In genomic region chr16:608019-608418, GRCh38 we compare ENCODE assay signal across 18 cellular contexts. TPM values are rescaled to one million over a fixed set of nuclear protein-coding genes. Genes with fewer than 3 reads are reported as not detected.
DNase-seq lines count a peak whose midpoint lies in the region; ATAC-seq lines count a peak whose summit lies in the region.
"Had no signal": no experiment of that assay in that cellular context is flagged by ENCODE, and none has a peak within 500 bp of the region (broad histone marks: within the 10 kb centered on the region; RNA-seq: fewer than 3 reads in every experiment).

No MANE protein-coding gene starts in this region.

- 80 to 82% methylated on average over 10 of the region's 10 CpGs for WGBS in aorta, 2 donors

- H3K9me3 Mint-ChIP-seq in memory B cell = no peaks in the 10 kb centered on the region
- H3K9me3 Mint-ChIP-seq: CD8-positive, alpha-beta T cell had no signal

- no peaks in the 10 kb centered on the region for H3K27me3 Mint-ChIP-seq in memory B cell
- H3K27me3 Mint-ChIP-seq: brain had no signal

- H3K4me1 ChIP-seq in aorta (ENCODE audit: control insufficient read depth in 1 of 2, insufficient read depth in 2 of 2, low read length in 2 of 2) = no peaks in the 10 kb centered on the region
- H3K4me1 ChIP-seq: parathyroid adenoma had no signal

- no peak overlapping the region for H3K27ac Mint-ChIP-seq in memory B cell
- H3K27ac Mint-ChIP-seq: CD8-positive, alpha-beta T cell had no signal

- no peak overlapping the region for H3K4me3 ChIP-seq in aorta (ENCODE audit: low read length in 2 of 2)
- H3K4me3 ChIP-seq: esophagus muscularis mucosa had no signal

- no peaks in the 10 kb centered on the region for H3K27me3 ChIP-seq in aorta (ENCODE audit: control insufficient read depth in 1 of 2, insufficient read depth in 2 of 2, low read length in 1 of 2)
- H3K27me3 ChIP-seq: esophagus muscularis mucosa had no signal

- no peak overlapping the region for H3K4me3 Mint-ChIP-seq in memory B cell
- H3K4me3 Mint-ChIP-seq: brain; CD8-positive, alpha-beta T cell had no signal

- DNase-seq in activated T-cell treated with anti-CD3 and anti-CD28 coated beads for 24 hours (ENCODE audit: low read depth) = peak; percentile 30
- DNase-seq in activated T-cell treated with anti-CD3 and anti-CD28 coated beads, Interleukin-2, amount 50 U/mL, for 1 hour = no peak
- DNase-seq in memory B cell (ENCODE audit: low spot score in 2 of 2) = no peak
- DNase-seq in stimulated activated naive CD8-positive, alpha-beta T cell treated with anti-CD3 and anti-CD28 coated beads, Interleukin-15, Interleukin-2, amounts not matched to agents 100 U/mL and 50 U/mL, for 24 hours = peak; percentile 69
- DNase-seq in aorta = no peak
- DNase-seq: CD8-positive, alpha-beta T cell; dermis blood vessel endothelial cell; IMR-90; NCI-H2107; NK-92 treated with Interleukin-12 subunit alpha and Interleukin-12 subunit beta, amount 100 ng/mL, for 24 hours had no signal

- H3K36me3 ChIP-seq in aorta (ENCODE audit: control insufficient read depth in 1 of 2, insufficient read depth in 2 of 2, low read length in 1 of 2) = no peaks in the 10 kb centered on the region
- H3K36me3 ChIP-seq: esophagus muscularis mucosa had no signal

- H3K27ac ChIP-seq in aorta (ENCODE audit: low read depth in 1 of 2, low read length in 2 of 2) = no peak overlapping the region
- H3K27ac ChIP-seq: esophagus muscularis mucosa, parathyroid adenoma had no signal

- ATAC-seq in activated CD4-positive, CD25-positive, alpha-beta regulatory T cell treated with anti-CD3 and anti-CD28 coated beads, Interleukin-2, amount 50 U/mL, for 24 hours = peak; percentile 97 to 98
- ATAC-seq in memory B cell (ENCODE audit: low read depth) (peak; percentile 19), HG03571 (IDR thresholded peaks at IDR 0.05; ENCODE audit: unreplicated experiment) (no peak), GM19397 (IDR thresholded peaks at IDR 0.05; ENCODE audit: unreplicated experiment) (no peak), aorta (ENCODE audit: low FRiP score) (no peak)
- ATAC-seq in stimulated activated naive CD8-positive, alpha-beta T cell treated with anti-CD3 and anti-CD28 coated beads, Interleukin-15, Interleukin-2, amounts not matched to agents 100 U/mL and 50 U/mL, for 24 hours = peak; percentile 96
- ATAC-seq: CD8-positive, alpha-beta T cell had no signal

- H3K36me3 Mint-ChIP-seq in memory B cell = no peaks in the 10 kb centered on the region
- H3K36me3 Mint-ChIP-seq: CD8-positive, alpha-beta T cell had no signal

- intact Hi-C loops in aorta (cut with DNase I) = no loop called here

- no peaks in the 10 kb centered on the region for H3K9me3 ChIP-seq in aorta (ENCODE audit: control insufficient read depth, low read length)
- H3K9me3 ChIP-seq: esophagus muscularis mucosa had no signal

- peaks cover 12% of the 10 kb centered on the region for H3K4me1 Mint-ChIP-seq in memory B cell

RNA-seq across cellular contexts. Expression of gene RAB40C, which starts 18.2 kb away (rescaled TPM):
- 10 to 100 TPM; 17.9 to 19.6 TPM for total RNA-seq in aorta
- polyA plus RNA-seq in aorta = 10 to 100 TPM in 1 of 2 donors, 1 to 10 TPM in 1; 9.5 to 40.7 TPM

RNA-seq across cellular contexts. Expression of gene WFIKKN1, which starts 22.8 kb away (rescaled TPM):
- total RNA-seq in aorta = 1 to 10 TPM in 1 of 2 donors, under 1 TPM in 1; 0.33 to 1.0 TPM
- 1 to 10 TPM in 1 of 2 donors, under 1 TPM in 1; 0.63 to 2.2 TPM for polyA plus RNA-seq in aorta
- total RNA-seq: Daoy, IMR-90 had no signal
- polyA plus RNA-seq: AG04450 had no signal

RNA-seq across cellular contexts. Expression of gene METTL26, which starts 28.1 kb away (rescaled TPM):
- total RNA-seq in aorta = 10 to 100 TPM; 45.2 to 64.8 TPM
- polyA plus RNA-seq in aorta = 100 to 1,000 TPM in 1 of 2 donors, 10 to 100 TPM in 1; 86.0 to 158 TPM

RNA-seq across cellular contexts. Expression of gene MCRIP2, which starts 33.6 kb away (rescaled TPM):
- total RNA-seq in aorta = 10 to 100 TPM; 10.4 to 14.7 TPM
- 10 to 100 TPM; 22.9 to 28.9 TPM for polyA plus RNA-seq in aorta

RNA-seq across cellular contexts. Expression of gene PIGQ, which starts 38.3 kb away (rescaled TPM):
- total RNA-seq in aorta = 10 to 100 TPM; 25.8 to 38.5 TPM
- 10 to 100 TPM; 10.8 to 92.2 TPM for polyA plus RNA-seq in aorta

Comparison
In these comparisons a context has a peak if more than half of its experiments do, and no peak if none do; other contexts are left out.
1. DNase-seq: peak in activated T-cell treated with anti-CD3 and anti-CD28 coated beads for 24 hours (single experiment) and stimulated activated naive CD8-positive, alpha-beta T cell treated with anti-CD3 and anti-CD28 coated beads, Interleukin-15, Interleukin-2, amounts not matched to agents 100 U/mL and 50 U/mL, for 24 hours (single experiment); none in activated T-cell treated with anti-CD3 and anti-CD28 coated beads, Interleukin-2, amount 50 U/mL, for 1 hour (single experiment), memory B cell (0 of 2) and aorta (0 of 2).
2. ATAC-seq: peak in activated CD4-positive, CD25-positive, alpha-beta regulatory T cell treated with anti-CD3 and anti-CD28 coated beads, Interleukin-2, amount 50 U/mL, for 24 hours (2 of 2), memory B cell (single experiment) and stimulated activated naive CD8-positive, alpha-beta T cell treated with anti-CD3 and anti-CD28 coated beads, Interleukin-15, Interleukin-2, amounts not matched to agents 100 U/mL and 50 U/mL, for 24 hours (single experiment); none in HG03571 (single experiment), GM19397 (single experiment) and aorta (single experiment).